In genomic region chr1:5720045-5720444, GRCh38 we compare ENCODE assay signal across 22 cellular contexts.
"Had no signal": no experiment of that assay in that cellular context is flagged by ENCODE, and none has a peak within 500 bp of the region (broad histone marks: within the 10 kb centered on the region; RNA-seq: fewer than 3 reads in every experiment).

No MANE protein-coding gene starts in this region.

- H3K4me3 ChIP-seq: breast epithelium, colonic mucosa, gastrocnemius medialis, left lung, psoas muscle, thoracic aorta had no signal

- H3K9me3 ChIP-seq: colonic mucosa, gastrocnemius medialis, psoas muscle, thoracic aorta had no signal

- DNase-seq: activated CD4-positive, alpha-beta memory T cell treated with anti-CD3 and anti-CD28 coated beads for 36 hours; activated CD4-positive, alpha-beta T cell treated with anti-CD3 and anti-CD28 coated beads, Interleukin-2, amount 10 ng/mL, durations not matched to agents 24 days and 14 days; activated CD4-positive, CD25-positive, alpha-beta regulatory T cell treated with anti-CD3 and anti-CD28 coated beads, Interleukin-2, amount 50 U/mL, for 72 hours; activated naive CD8-positive, alpha-beta T cell treated with anti-CD3 and anti-CD28 coated beads, Interleukin-2, amount 50 U/mL, for 24 hours; activated T-cell treated with anti-CD3 and anti-CD28 coated beads, Interleukin-2, amount 50 U/mL, for 4 hours; colonic mucosa; effector CD8-positive, alpha-beta T cell; gastrocnemius medialis; glutamatergic neuron; mammary epithelial cell; naive B cell; occipital lobe; psoas muscle; stimulated activated naive CD4-positive, alpha-beta T cell treated with Interleukin-2 at 50 U/mL for 16 hours; T-helper 17 cell; T1000; trophoblast cell; WERI-Rb-1 had no signal

- H3K27me3 ChIP-seq: colonic mucosa had no signal

- H3K27ac ChIP-seq: breast epithelium, colonic mucosa, gastrocnemius medialis, left lung, parathyroid adenoma, psoas muscle, thoracic aorta, WERI-Rb-1 had no signal

- H3K4me1 ChIP-seq: breast epithelium, colonic mucosa, gastrocnemius medialis, left lung, parathyroid adenoma, psoas muscle had no signal

- ATAC-seq: activated naive CD8-positive, alpha-beta T cell treated with anti-CD3 and anti-CD28 coated beads, Interleukin-2, amount 50 U/mL, for 24 hours; activated T-cell treated with anti-CD3 and anti-CD28 coated beads, Interleukin-2, amount 50 U/mL, for 4 hours; gastrocnemius medialis; left lung; psoas muscle; T-helper 17 cell had no signal

- H3K36me3 ChIP-seq: breast epithelium, colonic mucosa, gastrocnemius medialis, left lung, thoracic aorta, WERI-Rb-1 had no signal
